2 cellular contexts compared by ENCODE assay signal in the genomic region with DNA sequence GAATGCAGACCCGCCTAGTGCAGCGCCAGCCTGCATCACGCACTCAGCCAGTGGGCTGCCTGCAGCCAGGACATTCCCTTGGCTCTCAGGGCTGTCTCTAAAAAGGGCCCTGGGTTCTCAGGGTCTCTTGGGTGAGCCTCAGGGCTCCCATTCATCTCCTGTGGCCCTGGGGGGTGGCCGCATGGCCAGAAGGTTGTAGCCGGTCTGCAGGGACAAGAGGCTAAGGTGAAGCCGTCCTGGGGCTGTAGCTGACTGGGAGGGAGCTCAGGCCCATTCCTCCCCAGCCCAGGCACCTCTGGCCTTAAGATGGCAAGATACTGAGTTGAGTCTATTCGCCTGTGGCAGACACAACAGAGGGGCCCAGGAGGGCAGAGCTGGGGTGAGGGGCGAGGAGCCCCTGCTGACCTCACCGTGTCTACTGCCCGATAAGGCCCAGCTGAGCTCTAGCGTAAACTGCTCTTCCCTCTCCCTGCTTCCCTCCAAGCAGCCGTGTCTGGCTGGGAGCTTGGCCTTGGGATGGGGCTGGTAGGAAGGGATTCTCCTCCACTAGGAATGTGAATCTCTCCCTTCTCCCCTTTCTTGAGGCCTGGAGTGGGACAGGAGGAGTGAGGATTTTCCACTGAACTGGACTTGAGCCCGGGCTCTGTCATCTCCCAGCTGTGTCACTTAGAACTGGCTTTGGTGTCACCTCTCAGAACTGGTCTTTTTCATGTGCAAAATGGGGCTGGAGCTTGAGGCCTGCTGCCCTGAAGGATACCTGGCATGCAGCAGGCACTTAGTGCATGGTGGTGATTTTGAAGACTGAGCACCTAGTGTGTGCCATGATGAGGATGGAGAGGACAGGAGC.
TF ChIP-seq lines count a peak whose summit lies in the region.

No MANE protein-coding gene starts in this region.

TF ChIP-seq in GM23338, 12 proteins besides CTCF, POLR2A, EP300 and RAD21:
- TF ChIP-seq, protein P1, sequence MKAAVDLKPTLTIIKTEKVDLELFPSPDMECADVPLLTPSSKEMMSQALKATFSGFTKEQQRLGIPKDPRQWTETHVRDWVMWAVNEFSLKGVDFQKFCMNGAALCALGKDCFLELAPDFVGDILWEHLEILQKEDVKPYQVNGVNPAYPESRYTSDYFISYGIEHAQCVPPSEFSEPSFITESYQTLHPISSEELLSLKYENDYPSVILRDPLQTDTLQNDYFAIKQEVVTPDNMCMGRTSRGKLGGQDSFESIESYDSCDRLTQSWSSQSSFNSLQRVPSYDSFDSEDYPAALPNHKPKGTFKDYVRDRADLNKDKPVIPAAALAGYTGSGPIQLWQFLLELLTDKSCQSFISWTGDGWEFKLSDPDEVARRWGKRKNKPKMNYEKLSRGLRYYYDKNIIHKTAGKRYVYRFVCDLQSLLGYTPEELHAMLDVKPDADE (IDR thresholded peaks at IDR 0.05) = no peak
- TF ChIP-seq, protein P2, sequence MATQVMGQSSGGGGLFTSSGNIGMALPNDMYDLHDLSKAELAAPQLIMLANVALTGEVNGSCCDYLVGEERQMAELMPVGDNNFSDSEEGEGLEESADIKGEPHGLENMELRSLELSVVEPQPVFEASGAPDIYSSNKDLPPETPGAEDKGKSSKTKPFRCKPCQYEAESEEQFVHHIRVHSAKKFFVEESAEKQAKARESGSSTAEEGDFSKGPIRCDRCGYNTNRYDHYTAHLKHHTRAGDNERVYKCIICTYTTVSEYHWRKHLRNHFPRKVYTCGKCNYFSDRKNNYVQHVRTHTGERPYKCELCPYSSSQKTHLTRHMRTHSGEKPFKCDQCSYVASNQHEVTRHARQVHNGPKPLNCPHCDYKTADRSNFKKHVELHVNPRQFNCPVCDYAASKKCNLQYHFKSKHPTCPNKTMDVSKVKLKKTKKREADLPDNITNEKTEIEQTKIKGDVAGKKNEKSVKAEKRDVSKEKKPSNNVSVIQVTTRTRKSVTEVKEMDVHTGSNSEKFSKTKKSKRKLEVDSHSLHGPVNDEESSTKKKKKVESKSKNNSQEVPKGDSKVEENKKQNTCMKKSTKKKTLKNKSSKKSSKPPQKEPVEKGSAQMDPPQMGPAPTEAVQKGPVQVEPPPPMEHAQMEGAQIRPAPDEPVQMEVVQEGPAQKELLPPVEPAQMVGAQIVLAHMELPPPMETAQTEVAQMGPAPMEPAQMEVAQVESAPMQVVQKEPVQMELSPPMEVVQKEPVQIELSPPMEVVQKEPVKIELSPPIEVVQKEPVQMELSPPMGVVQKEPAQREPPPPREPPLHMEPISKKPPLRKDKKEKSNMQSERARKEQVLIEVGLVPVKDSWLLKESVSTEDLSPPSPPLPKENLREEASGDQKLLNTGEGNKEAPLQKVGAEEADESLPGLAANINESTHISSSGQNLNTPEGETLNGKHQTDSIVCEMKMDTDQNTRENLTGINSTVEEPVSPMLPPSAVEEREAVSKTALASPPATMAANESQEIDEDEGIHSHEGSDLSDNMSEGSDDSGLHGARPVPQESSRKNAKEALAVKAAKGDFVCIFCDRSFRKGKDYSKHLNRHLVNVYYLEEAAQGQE (IDR thresholded peaks at IDR 0.05; ENCODE audit: unreplicated experiment) = no peak
- TF ChIP-seq EZH2phosphoT487 (IDR thresholded peaks at IDR 0.05; ENCODE audit: unreplicated experiment) (no peak), ZNF331 (CRISPR knock-in tag; IDR thresholded peaks at IDR 0.05; ENCODE audit: low read depth) (no peak), ZNF114 (CRISPR knock-in tag; IDR thresholded peaks at IDR 0.05) (no peak), NANOG (IDR thresholded peaks at IDR 0.05; ENCODE audit: borderline replicate concordance) (no peak), STAT1 (IDR thresholded peaks at IDR 0.05; ENCODE audit: unreplicated experiment) (no peak), JUNB (IDR thresholded peaks at IDR 0.05; ENCODE audit: unreplicated experiment) (no peak)

TF ChIP-seq in H1, 55 proteins besides CTCF, POLR2A, EP300 and RAD21:
- TF ChIP-seq KDM5A (IDR thresholded peaks at IDR 0.05; ENCODE audit: low read length) (no peak), SAP30 (IDR thresholded peaks at IDR 0.05; ENCODE audit: insufficient read depth, insufficient replicate concordance, low read length) (no peak), CEBPB (IDR thresholded peaks at IDR 0.05; ENCODE audit: low read depth, low read length) (no peak), GABPA (IDR thresholded peaks at IDR 0.05; ENCODE audit: borderline replicate concordance, insufficient read depth, low read length) (no peak), KDM1A (IDR thresholded peaks at IDR 0.05; ENCODE audit: borderline replicate concordance, low read length) (no peak), TAF1 (IDR thresholded peaks at IDR 0.05; ENCODE audit: low read depth, low read length) (no peak), MAFK (IDR thresholded peaks at IDR 0.05; ENCODE audit: low read depth, low read length) (no peak), RNF2 (IDR thresholded peaks at IDR 0.05; ENCODE audit: borderline replicate concordance, low read depth, low read length, missing control alignments, poor library complexity, severe bottlenecking) (no peak), CBX5 (IDR thresholded peaks at IDR 0.05; ENCODE audit: low read depth, low read length) (no peak)
- TF ChIP-seq, protein P3, sequence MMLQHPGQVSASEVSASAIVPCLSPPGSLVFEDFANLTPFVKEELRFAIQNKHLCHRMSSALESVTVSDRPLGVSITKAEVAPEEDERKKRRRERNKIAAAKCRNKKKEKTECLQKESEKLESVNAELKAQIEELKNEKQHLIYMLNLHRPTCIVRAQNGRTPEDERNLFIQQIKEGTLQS (IDR thresholded peaks at IDR 0.05; ENCODE audit: insufficient read depth, low read depth, low read length) = no peak
